In genomic region chr11:65569164-65569972, GRCh38 we compare ENCODE assay signal across 6 cellular contexts. TPM values are rescaled to one million over a fixed set of nuclear protein-coding genes. Genes with fewer than 3 reads are reported as not detected.
DNase-seq lines count a peak whose midpoint lies in the region; FAIRE-seq and TF ChIP-seq lines count a peak whose summit lies in the region.

No MANE protein-coding gene starts in this region.

- H3K4me3 ChIP-seq in Caco-2 (ENCODE audit: low read depth, low read length) (peak overlapping the region; percentile 99), epithelial cell of esophagus (ENCODE audit: low read length) (peak overlapping the region; percentile 93), smooth muscle cell (peak overlapping the region; percentile 90)

- peaks cover 12% of the 10 kb centered on the region for H3F3A ChIP-seq in smooth muscle cell (ENCODE audit: low read depth)

- peak overlapping the region; percentile 87 for H3K4me2 ChIP-seq in smooth muscle cell

- H3K9ac ChIP-seq in smooth muscle cell (ENCODE audit: low read depth) = peak overlapping the region; percentile 92

- no peak for TF ChIP-seq CTCF in Caco-2 (IDR thresholded peaks at IDR 0.05; ENCODE audit: insufficient read depth in 1 of 2, low read depth in 1 of 2, low read length in 1 of 2, severe bottlenecking in 1 of 2, unreplicated experiment in 1 of 2)
- TF ChIP-seq CTCF in epithelial cell of esophagus (IDR thresholded peaks at IDR 0.05; ENCODE audit: insufficient read depth, low read depth, low read length, missing control alignments) = no peak
- TF ChIP-seq CTCF in smooth muscle cell (IDR thresholded peaks at IDR 0.05; ENCODE audit: borderline replicate concordance, insufficient read depth, poor library complexity, severe bottlenecking) = no peak
- TF ChIP-seq CTCF in D721Med (IDR thresholded peaks at IDR 0.05; ENCODE audit: insufficient read depth, missing control alignments) = no peak

- H3K79me2 ChIP-seq in smooth muscle cell (ENCODE audit: low read depth) = peaks cover 52% of the 10 kb centered on the region

- H3K4me3 Mint-ChIP-seq in Caco-2 (ENCODE audit: unreplicated experiment) = peak overlapping the region; percentile 98

- DNase-seq in Caco-2 = no peak
- peak; percentile 26 for DNase-seq in HT-29 (ENCODE audit: low spot score)
- no peak for DNase-seq in epithelial cell of esophagus (ENCODE audit: low read depth)
- DNase-seq in smooth muscle cell (lab: John Stamatoyannopoulos, UW; ENCODE audit: unreplicated experiment) = no peak
- DNase-seq in D721Med (ENCODE audit: insufficient read length, low spot score) = no peak
- no peak for DNase-seq in HCEC 1CT

- peaks cover 16% of the 10 kb centered on the region for H4K20me1 ChIP-seq in smooth muscle cell (ENCODE audit: low read depth)

- H3K9me3 ChIP-seq in Caco-2 (no peaks in the 10 kb centered on the region), smooth muscle cell (replicated peaks; ENCODE audit: low read depth) (no peaks in the 10 kb centered on the region)

- no peaks in the 10 kb centered on the region for H3K27me3 ChIP-seq in Caco-2 (replicated peaks; ENCODE audit: control insufficient read depth, insufficient read depth, low read length)
- no peaks in the 10 kb centered on the region for H3K27me3 ChIP-seq in smooth muscle cell (ENCODE audit: low read depth)

- peak overlapping the region; percentile 89 for H3K27ac ChIP-seq in smooth muscle cell (ENCODE audit: low read depth)

- H3K36me3 ChIP-seq in Caco-2 (ENCODE audit: control insufficient read depth, insufficient read depth, low read length) (peaks cover 1% of the 10 kb centered on the region), smooth muscle cell (ENCODE audit: low read depth) (no peaks in the 10 kb centered on the region)

- H2AFZ ChIP-seq in smooth muscle cell (ENCODE audit: low read depth) = no peak overlapping the region

- WGBS in smooth muscle cell (ENCODE audit: low lambda C conversion rate) = 20% methylated on average over 28 of the region's 28 CpGs

- H3K9me3 Mint-ChIP-seq in Caco-2 (ENCODE audit: unreplicated experiment) = no peaks in the 10 kb centered on the region

- H3K27me3 Mint-ChIP-seq in Caco-2 (ENCODE audit: insufficient read depth, unreplicated experiment) = no peaks in the 10 kb centered on the region

- POLR2A ChIA-PET in Caco-2 (lab: Charles Lee) = interaction anchor here (0.9 to 1.1 kb wide), 6 partner anchors 9 to 198 kb away, joined by 3 to 7 read pairs (median 4); partner anchors contain the start of genes NEAT1 and PCNX3

- BruUV-seq in Caco-2 (replicated peaks; lab: Mats Ljungman, UMichigan) = no TSS peak

- peaks cover 48% of the 10 kb centered on the region for H3K36me3 Mint-ChIP-seq in Caco-2 (ENCODE audit: insufficient read depth, unreplicated experiment)

- no peak for FAIRE-seq in D721Med (lab: Jason Lieb, UNC)

- CTCF ChIA-PET in Caco-2 (lab: Charles Lee) = interaction anchor here (0.5 to 3.5 kb wide), 11 partner anchors 9 to 433 kb away, joined by 3 to 23 read pairs (median 4); partner anchors contain the start of genes EIF1AD and PCNX3

- H3K27ac Mint-ChIP-seq in Caco-2 (ENCODE audit: unreplicated experiment) = peak overlapping the region; percentile 97

- peaks cover 25% of the 10 kb centered on the region for H3K4me1 ChIP-seq in Caco-2
- peaks cover 27% of the 10 kb centered on the region for H3K4me1 ChIP-seq in smooth muscle cell (ENCODE audit: low read depth)

- peaks cover 25% of the 10 kb centered on the region for H3K4me1 Mint-ChIP-seq in Caco-2 (ENCODE audit: low read depth, unreplicated experiment)

- intact Hi-C loops in Caco-2 (cut with micrococcal nuclease; ENCODE audit: unreplicated experiment) = no loop called here

RNA-seq across cellular contexts. Expression of gene ZNRD2, which starts 0.9 kb away (rescaled TPM):
- total RNA-seq in Caco-2 (2022) (52.9 and 53.9 TPM in 2 replicates), smooth muscle cell (45.9 and 55.5 TPM in 2 replicates)
- total RNA-seq in HT-29 (2014; rRNA removed; shearing (Covaris generic)) = 137 and 158 TPM in 2 replicates
- 105 and 108 TPM in 2 replicates for polyA plus RNA-seq in smooth muscle cell

RNA-seq across cellular contexts. Expression of gene FAM89B, which starts 3.0 kb away (rescaled TPM):
- total RNA-seq in Caco-2 (2022) = 24.0 and 26.9 TPM in 2 replicates
- 122 and 127 TPM in 2 replicates for total RNA-seq in HT-29 (2014; rRNA removed; shearing (Covaris generic))
- total RNA-seq in smooth muscle cell = 51.4 and 63.9 TPM in 2 replicates
- 174 TPM in 2 replicates for polyA plus RNA-seq in smooth muscle cell

RNA-seq across cellular contexts. Expression of gene EHBP1L1, which starts 6.5 kb away (rescaled TPM):
- total RNA-seq in Caco-2 (2022) (19.2 and 19.6 TPM in 2 replicates), smooth muscle cell (5.1 and 14.0 TPM in 2 replicates)
- total RNA-seq in HT-29 (2014; rRNA removed; shearing (Covaris generic)) = 125 and 149 TPM in 2 replicates
- polyA plus RNA-seq in smooth muscle cell = 28.4 and 29.5 TPM in 2 replicates

RNA-seq across cellular contexts. Expression of gene LTBP3, which starts 11.2 kb away (rescaled TPM):
- total RNA-seq in Caco-2 (2022) (87.2 and 91.2 TPM in 2 replicates), smooth muscle cell (33.6 TPM in 2 replicates)
- total RNA-seq in HT-29 (2014; rRNA removed; shearing (Covaris generic)) = 146 and 164 TPM in 2 replicates
- 46.4 and 53.9 TPM in 2 replicates for polyA plus RNA-seq in smooth muscle cell

RNA-seq across cellular contexts. Expression of gene KCNK7, which starts 26.2 kb away (rescaled TPM):
- total RNA-seq in Caco-2 (2022) (0.39 and 0.49 TPM in 2 replicates), smooth muscle cell (1.7 TPM in 1 of 2 replicates, not detected in the other)
- 1.2 and 2.5 TPM in 2 replicates for total RNA-seq in HT-29 (2014; rRNA removed; shearing (Covaris generic))
- not detected in 2 replicates for polyA plus RNA-seq in smooth muscle cell
